14 cellular contexts compared by ENCODE assay signal in genomic region chr5:43203373-43203772, GRCh38.
"Had no signal": no experiment of that assay in that cellular context is flagged by ENCODE, and none has a peak within 500 bp of the region (broad histone marks: within the 10 kb centered on the region; RNA-seq: fewer than 3 reads in every experiment).

No MANE protein-coding gene starts in this region.

- H3K4me1 ChIP-seq: lower lobe of right lung, parathyroid adenoma had no signal

- H3K27ac ChIP-seq: coronary artery, lower lobe of right lung, parathyroid adenoma, thoracic aorta had no signal

- H2AFZ ChIP-seq: parathyroid adenoma had no signal

- DNase-seq: activated CD4-positive, alpha-beta memory T cell treated with anti-CD3 and anti-CD28 coated beads for 36 hours; activated T-cell treated with anti-CD3 and anti-CD28 coated beads, Interleukin-2, amount 50 U/mL, for 48 hours; aorta; effector CD4-positive, alpha-beta T cell; immature natural killer cell; left cardiac atrium; lower lobe of right lung; retina; stimulated activated CD4-positive, alpha-beta T cell treated with anti-CD3 and anti-CD28 coated beads, Interleukin-4, amount 100 ng/mL, for 1 hour; stimulated activated CD8-positive, alpha-beta memory T cell treated with anti-CD3 and anti-CD28 coated beads, Interleukin-4, amount 100 ng/mL, for 48 hours; stimulated activated naive CD8-positive, alpha-beta T cell treated with anti-CD3 and anti-CD28 coated beads, Interleukin-15, Interleukin-2, amounts not matched to agents 100 U/mL and 50 U/mL, for 24 hours had no signal

- H3K4me3 ChIP-seq: coronary artery, lower lobe of right lung, thoracic aorta had no signal

- H3K36me3 ChIP-seq: lower lobe of right lung, thoracic aorta had no signal

- H3K9me3 ChIP-seq: lower lobe of right lung, thoracic aorta had no signal

- ATAC-seq: left cardiac atrium; stimulated activated naive CD8-positive, alpha-beta T cell treated with anti-CD3 and anti-CD28 coated beads, Interleukin-15, Interleukin-2, amounts not matched to agents 100 U/mL and 50 U/mL, for 24 hours had no signal

- H3K9ac ChIP-seq: parathyroid adenoma had no signal
